ENCODE assay signal across 1 cellular context in the genomic region with DNA sequence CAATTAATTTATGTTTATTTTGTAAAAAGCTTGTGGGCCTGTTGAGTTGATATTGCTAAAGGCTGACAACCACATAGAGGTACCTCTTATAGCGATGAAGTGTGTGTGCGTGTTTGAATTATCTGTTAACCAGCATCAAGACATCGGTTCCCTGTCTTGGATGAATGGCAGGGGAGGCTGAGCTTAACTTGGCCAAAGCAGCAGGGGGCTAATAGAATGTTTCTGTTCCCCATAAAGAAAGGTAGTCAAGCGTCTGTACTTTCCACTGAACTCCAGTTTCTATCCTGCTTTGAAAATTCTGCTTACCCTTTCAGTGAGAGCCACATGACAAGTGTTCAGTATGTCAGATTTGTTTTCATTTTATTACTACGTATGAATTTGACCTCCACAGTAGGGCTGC.
TF ChIP-seq lines count a peak whose summit lies in the region.

No MANE protein-coding gene starts in this region.

TF ChIP-seq in GM23338, 12 proteins besides CTCF, POLR2A, EP300 and RAD21 (continued from another document):
- no peak for TF ChIP-seq POLR2AphosphoS5 (IDR thresholded peaks at IDR 0.05; ENCODE audit: low read depth)
- no peak for TF ChIP-seq ZNF331 (CRISPR knock-in tag; IDR thresholded peaks at IDR 0.05; ENCODE audit: low read depth)
- TF ChIP-seq, protein P1, sequence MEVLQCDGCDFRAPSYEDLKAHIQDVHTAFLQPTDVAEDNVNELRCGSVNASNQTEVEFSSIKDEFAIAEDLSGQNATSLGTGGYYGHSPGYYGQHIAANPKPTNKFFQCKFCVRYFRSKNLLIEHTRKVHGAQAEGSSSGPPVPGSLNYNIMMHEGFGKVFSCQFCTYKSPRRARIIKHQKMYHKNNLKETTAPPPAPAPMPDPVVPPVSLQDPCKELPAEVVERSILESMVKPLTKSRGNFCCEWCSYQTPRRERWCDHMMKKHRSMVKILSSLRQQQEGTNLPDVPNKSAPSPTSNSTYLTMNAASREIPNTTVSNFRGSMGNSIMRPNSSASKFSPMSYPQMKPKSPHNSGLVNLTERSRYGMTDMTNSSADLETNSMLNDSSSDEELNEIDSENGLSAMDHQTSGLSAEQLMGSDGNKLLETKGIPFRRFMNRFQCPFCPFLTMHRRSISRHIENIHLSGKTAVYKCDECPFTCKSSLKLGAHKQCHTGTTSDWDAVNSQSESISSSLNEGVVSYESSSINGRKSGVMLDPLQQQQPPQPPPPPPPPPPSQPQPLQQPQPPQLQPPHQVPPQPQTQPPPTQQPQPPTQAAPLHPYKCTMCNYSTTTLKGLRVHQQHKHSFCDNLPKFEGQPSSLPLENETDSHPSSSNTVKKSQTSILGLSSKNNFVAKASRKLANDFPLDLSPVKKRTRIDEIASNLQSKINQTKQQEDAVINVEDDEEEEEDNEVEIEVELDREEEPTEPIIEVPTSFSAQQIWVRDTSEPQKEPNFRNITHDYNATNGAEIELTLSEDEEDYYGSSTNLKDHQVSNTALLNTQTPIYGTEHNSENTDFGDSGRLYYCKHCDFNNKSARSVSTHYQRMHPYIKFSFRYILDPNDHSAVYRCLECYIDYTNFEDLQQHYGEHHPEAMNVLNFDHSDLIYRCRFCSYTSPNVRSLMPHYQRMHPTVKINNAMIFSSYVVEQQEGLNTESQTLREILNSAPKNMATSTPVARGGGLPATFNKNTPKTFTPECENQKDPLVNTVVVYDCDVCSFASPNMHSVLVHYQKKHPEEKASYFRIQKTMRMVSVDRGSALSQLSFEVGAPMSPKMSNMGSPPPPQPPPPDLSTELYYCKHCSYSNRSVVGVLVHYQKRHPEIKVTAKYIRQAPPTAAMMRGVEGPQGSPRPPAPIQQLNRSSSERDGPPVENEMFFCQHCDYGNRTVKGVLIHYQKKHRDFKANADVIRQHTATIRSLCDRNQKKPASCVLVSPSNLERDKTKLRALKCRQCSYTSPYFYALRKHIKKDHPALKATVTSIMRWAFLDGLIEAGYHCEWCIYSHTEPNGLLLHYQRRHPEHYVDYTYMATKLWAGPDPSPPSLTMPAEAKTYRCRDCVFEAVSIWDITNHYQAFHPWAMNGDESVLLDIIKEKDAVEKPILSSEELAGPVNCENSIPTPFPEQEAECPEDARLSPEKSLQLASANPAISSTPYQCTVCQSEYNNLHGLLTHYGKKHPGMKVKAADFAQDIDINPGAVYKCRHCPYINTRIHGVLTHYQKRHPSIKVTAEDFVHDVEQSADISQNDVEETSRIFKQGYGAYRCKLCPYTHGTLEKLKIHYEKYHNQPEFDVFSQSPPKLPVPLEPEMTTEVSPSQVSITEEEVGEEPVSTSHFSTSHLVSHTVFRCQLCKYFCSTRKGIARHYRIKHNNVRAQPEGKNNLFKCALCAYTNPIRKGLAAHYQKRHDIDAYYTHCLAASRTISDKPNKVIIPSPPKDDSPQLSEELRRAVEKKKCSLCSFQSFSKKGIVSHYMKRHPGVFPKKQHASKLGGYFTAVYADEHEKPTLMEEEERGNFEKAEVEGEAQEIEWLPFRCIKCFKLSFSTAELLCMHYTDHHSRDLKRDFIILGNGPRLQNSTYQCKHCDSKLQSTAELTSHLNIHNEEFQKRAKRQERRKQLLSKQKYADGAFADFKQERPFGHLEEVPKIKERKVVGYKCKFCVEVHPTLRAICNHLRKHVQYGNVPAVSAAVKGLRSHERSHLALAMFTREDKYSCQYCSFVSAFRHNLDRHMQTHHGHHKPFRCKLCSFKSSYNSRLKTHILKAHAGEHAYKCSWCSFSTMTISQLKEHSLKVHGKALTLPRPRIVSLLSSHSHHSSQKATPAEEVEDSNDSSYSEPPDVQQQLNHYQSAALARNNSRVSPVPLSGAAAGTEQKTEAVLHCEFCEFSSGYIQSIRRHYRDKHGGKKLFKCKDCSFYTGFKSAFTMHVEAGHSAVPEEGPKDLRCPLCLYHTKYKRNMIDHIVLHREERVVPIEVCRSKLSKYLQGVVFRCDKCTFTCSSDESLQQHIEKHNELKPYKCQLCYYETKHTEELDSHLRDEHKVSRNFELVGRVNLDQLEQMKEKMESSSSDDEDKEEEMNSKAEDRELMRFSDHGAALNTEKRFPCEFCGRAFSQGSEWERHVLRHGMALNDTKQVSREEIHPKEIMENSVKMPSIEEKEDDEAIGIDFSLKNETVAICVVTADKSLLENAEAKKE (CRISPR knock-in tag; IDR thresholded peaks at IDR 0.05), result no peak
